14 cellular contexts compared by ENCODE assay signal in the genomic region with DNA sequence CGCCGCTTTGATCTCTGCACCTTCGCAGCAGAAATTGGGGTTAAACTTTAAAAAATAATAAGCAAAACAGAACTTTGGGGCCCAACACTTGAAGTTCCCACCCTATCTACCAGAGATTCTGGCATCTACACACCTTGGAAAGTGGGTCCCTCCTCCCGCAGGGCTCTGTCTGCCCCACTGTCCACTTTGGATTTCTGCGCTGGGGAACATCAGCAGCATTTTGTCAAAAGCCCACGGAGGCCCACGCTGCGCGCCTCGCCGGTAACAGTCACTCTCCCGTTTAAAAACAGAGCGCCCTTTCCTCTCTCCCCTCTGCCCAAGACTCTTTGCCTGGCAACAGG. TPM values are rescaled to one million over a fixed set of nuclear protein-coding genes. Genes with fewer than 3 reads are reported as not detected.
A peak's percentile ranks its signal among the peaks of the same experiment; 100 is the strongest.
DNase-seq lines count a peak whose midpoint lies in the region; ATAC-seq and TF ChIP-seq lines count a peak whose summit lies in the region.
"Had no signal": no experiment of that assay in that cellular context is flagged by ENCODE, and none has a peak within 500 bp of the region (broad histone marks: within the 10 kb centered on the region; RNA-seq: fewer than 3 reads in every experiment).

No MANE protein-coding gene starts in this region.

- peaks cover 58% of the 10 kb centered on the region for H3K27me3 Mint-ChIP-seq in GM23338 (ENCODE audit: insufficient read depth, low read depth, poor library complexity)
- peaks cover 86% of the 10 kb centered on the region for H3K27me3 Mint-ChIP-seq in progenitor cell of endocrine pancreas

- H3K36me3 ChIP-seq in GM23338 (ENCODE audit: insufficient read depth) = no peaks in the 10 kb centered on the region
- H3K36me3 ChIP-seq in iPS-18a (ENCODE audit: control insufficient read depth, low read depth, low read length) = no peaks in the 10 kb centered on the region
- H3K36me3 ChIP-seq: transverse colon had no signal

- no peaks in the 10 kb centered on the region for H3F3A ChIP-seq in GM23338 (replicated peaks; ENCODE audit: low read depth)

- H3K9ac ChIP-seq in iPS-18a (ENCODE audit: low read length) = no peak overlapping the region

- peaks cover 14% of the 10 kb centered on the region for H3K4me1 Mint-ChIP-seq in GM23338
- no peaks in the 10 kb centered on the region for H3K4me1 Mint-ChIP-seq in progenitor cell of endocrine pancreas (ENCODE audit: low read depth)

- DNase-seq in GM23338 (ENCODE audit: low spot score) (no peak), progenitor cell of endocrine pancreas (ENCODE audit: low spot score, unreplicated experiment) (no peak), NCI-H146 (lab: John Stamatoyannopoulos, UW) (no peak)
- DNase-seq in stimulated activated naive CD8-positive, alpha-beta T cell treated with anti-CD3 and anti-CD28 coated beads, Interleukin-15, Interleukin-2, amounts not matched to agents 100 U/mL and 50 U/mL, for 24 hours = no peak
- DNase-seq: activated CD4-positive, alpha-beta memory T cell treated with anti-CD3 and anti-CD28 coated beads, Interleukin-2, amount 10 ng/mL, durations not matched to agents 7 days and 5 days; effector CD8-positive, alpha-beta T cell; MM.1S had no signal

- no peaks in the 10 kb centered on the region for H3K9me2 ChIP-seq in GM23338 (ENCODE audit: insufficient read depth)

- H3K36me3 Mint-ChIP-seq in GM23338 (ENCODE audit: low read depth) = no peaks in the 10 kb centered on the region
- H3K36me3 Mint-ChIP-seq in progenitor cell of endocrine pancreas (ENCODE audit: insufficient read depth) = no peaks in the 10 kb centered on the region

- ATAC-seq in GM23338 = no peak
- ATAC-seq in GM19035 (IDR thresholded peaks at IDR 0.05; ENCODE audit: unreplicated experiment) = no peak
- no peak for ATAC-seq in stimulated activated naive CD8-positive, alpha-beta T cell treated with anti-CD3 and anti-CD28 coated beads, Interleukin-15, Interleukin-2, amounts not matched to agents 100 U/mL and 50 U/mL, for 24 hours
- ATAC-seq: GM12878 had no signal

- H3K9me3 Mint-ChIP-seq in GM23338 (no peaks in the 10 kb centered on the region), progenitor cell of endocrine pancreas (ENCODE audit: low read depth) (no peaks in the 10 kb centered on the region)
- H3K9me3 Mint-ChIP-seq: activated CD4-positive, alpha-beta memory T cell treated with anti-CD3 and anti-CD28 coated beads, Interleukin-2, amount 10 ng/mL, durations not matched to agents 7 days and 5 days had no signal

- H3K79me2 ChIP-seq in GM23338 (replicated peaks; ENCODE audit: insufficient read depth) = no peaks in the 10 kb centered on the region

- H3K4me1 ChIP-seq in GM23338 (ENCODE audit: insufficient read depth) (peaks cover 13% of the 10 kb centered on the region; the same call in 1 of the 2 replicates), iPS-18a (ENCODE audit: control insufficient read depth, low read depth, low read length) (no peaks in the 10 kb centered on the region)

- H3K4me3 Mint-ChIP-seq in GM23338 (peak overlapping the region; percentile 86), progenitor cell of endocrine pancreas (ENCODE audit: low read depth) (peak overlapping the region; percentile 68)
- H3K4me3 Mint-ChIP-seq: activated CD4-positive, alpha-beta memory T cell treated with anti-CD3 and anti-CD28 coated beads, Interleukin-2, amount 10 ng/mL, durations not matched to agents 7 days and 5 days had no signal

- peak overlapping the region; percentile 92 for H3K4me2 ChIP-seq in GM23338

- peak overlapping the region; percentile 77 for H3K4me3 ChIP-seq in GM23338
- peak overlapping the region; percentile 64 for H3K4me3 ChIP-seq in iPS-18a (ENCODE audit: low read length)
- H3K4me3 ChIP-seq: GM12878 had no signal

- no peak for TF ChIP-seq CTCF in GM23338 (conservative IDR thresholded peaks at IDR 0.05; ENCODE audit: low read depth in 2 of 2)
- no peak for TF ChIP-seq CTCF in VCaP (conservative IDR thresholded peaks at IDR 0.05)
- no peak for TF ChIP-seq CTCF in progenitor cell of endocrine pancreas (IDR thresholded peaks at IDR 0.05; ENCODE audit: unreplicated experiment)

- H3K27ac Mint-ChIP-seq in GM23338 (no peak overlapping the region), progenitor cell of endocrine pancreas (no peak overlapping the region)
- H3K27ac Mint-ChIP-seq: activated CD4-positive, alpha-beta memory T cell treated with anti-CD3 and anti-CD28 coated beads, Interleukin-2, amount 10 ng/mL, durations not matched to agents 7 days and 5 days had no signal

- no peak overlapping the region for H3K27ac ChIP-seq in GM23338 (ENCODE audit: low read depth)
- 0 out of 2 replicates have a peak overlapping the region, but pooled peaks have one; percentile 21 for H3K27ac ChIP-seq in VCaP
- H3K27ac ChIP-seq in iPS-18a (ENCODE audit: low read length) = no peak overlapping the region
- H3K27ac ChIP-seq: C4-2B, transverse colon had no signal

- no peaks in the 10 kb centered on the region for H3K9me3 ChIP-seq in iPS-18a (ENCODE audit: control insufficient read depth, low read depth, low read length)
- H3K9me3 ChIP-seq: transverse colon had no signal

- peaks cover 56% of the 10 kb centered on the region for H3K27me3 ChIP-seq in GM23338 (ENCODE audit: insufficient read depth)
- peaks cover 71% of the 10 kb centered on the region for H3K27me3 ChIP-seq in iPS-18a (ENCODE audit: control insufficient read depth, insufficient read depth, low read length)

- 0 out of 2 replicates have a peak, but pooled peaks cover 4% of the 10 kb centered on the region for H4K20me1 ChIP-seq in GM23338 (replicated peaks; ENCODE audit: insufficient read depth)

- H2AFZ ChIP-seq in GM23338 = peak overlapping the region; percentile 93

TF ChIP-seq in GM23338, 12 proteins besides CTCF, POLR2A, EP300 and RAD21 (continues in another document):
- TF ChIP-seq CREB1 (CRISPR knock-in tag; IDR thresholded peaks at IDR 0.05; ENCODE audit: low read depth) (no peak), POLR2AphosphoS5 (IDR thresholded peaks at IDR 0.05; ENCODE audit: low read depth) (no peak), STAT1 (IDR thresholded peaks at IDR 0.05; ENCODE audit: unreplicated experiment) (no peak)
- TF ChIP-seq, protein P1, sequence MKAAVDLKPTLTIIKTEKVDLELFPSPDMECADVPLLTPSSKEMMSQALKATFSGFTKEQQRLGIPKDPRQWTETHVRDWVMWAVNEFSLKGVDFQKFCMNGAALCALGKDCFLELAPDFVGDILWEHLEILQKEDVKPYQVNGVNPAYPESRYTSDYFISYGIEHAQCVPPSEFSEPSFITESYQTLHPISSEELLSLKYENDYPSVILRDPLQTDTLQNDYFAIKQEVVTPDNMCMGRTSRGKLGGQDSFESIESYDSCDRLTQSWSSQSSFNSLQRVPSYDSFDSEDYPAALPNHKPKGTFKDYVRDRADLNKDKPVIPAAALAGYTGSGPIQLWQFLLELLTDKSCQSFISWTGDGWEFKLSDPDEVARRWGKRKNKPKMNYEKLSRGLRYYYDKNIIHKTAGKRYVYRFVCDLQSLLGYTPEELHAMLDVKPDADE (IDR thresholded peaks at IDR 0.05) = no peak

RNA-seq across cellular contexts. Expression of gene WNT9B, which starts 0.7 kb away (rescaled TPM):
- total RNA-seq in GM23338 (2014; rRNA removed; shearing (Covaris generic)) = 0.17 and 0.62 TPM in 2 replicates
- not detected in 2 replicates for polyA plus RNA-seq in GM23338 (2016; fragmentation: Nextera tagmentation; extraction: Ambion mirVana)
- total RNA-seq in progenitor cell of endocrine pancreas = 0.98 and 2.4 TPM in 2 replicates
- total RNA-seq: activated CD4-positive, alpha-beta memory T cell treated with anti-CD3 and anti-CD28 coated beads, Interleukin-2, amount 10 ng/mL, durations not matched to agents 7 days and 5 days; GM12878; mononuclear cell; transverse colon had no signal
- polyA plus RNA-seq: GM12878 had no signal

RNA-seq across cellular contexts. Expression of gene WNT3, which starts 32.2 kb away (rescaled TPM):
- 2.7 and 3.6 TPM in 2 replicates for total RNA-seq in GM23338 (2014; rRNA removed; shearing (Covaris generic))
- 2.8 and 3.4 TPM in 2 replicates for polyA plus RNA-seq in GM23338 (2016; fragmentation: Nextera tagmentation; extraction: Ambion mirVana)
- 7.2 and 8.1 TPM in 2 replicates for total RNA-seq in progenitor cell of endocrine pancreas
- total RNA-seq: activated CD4-positive, alpha-beta memory T cell treated with anti-CD3 and anti-CD28 coated beads, Interleukin-2, amount 10 ng/mL, durations not matched to agents 7 days and 5 days; GM12878 had no signal
